ENCODE assay signal across 18 cellular contexts in genomic region chr10:130333185-130333584, GRCh38.
DNase-seq lines count a peak whose midpoint lies in the region; ATAC-seq and TF ChIP-seq lines count a peak whose summit lies in the region.
"Had no signal": no experiment of that assay in that cellular context is flagged by ENCODE, and none has a peak within 500 bp of the region (broad histone marks: within the 10 kb centered on the region; RNA-seq: fewer than 3 reads in every experiment).

No MANE protein-coding gene starts in this region.

- H3F3A ChIP-seq in OCI-LY1 (ENCODE audit: insufficient read depth, low read length): no peaks in the 10 kb centered on the region

- peak; percentile 11 to 12 for DNase-seq in AML-193 (lab: John Stamatoyannopoulos, UW)
- peak; percentile 30 for DNase-seq in ELF-1 (ENCODE audit: low read depth, low spot score)
- peak; percentile 6 to 9 for DNase-seq in erythroblast (lab: John Stamatoyannopoulos, UW)
- no peak for DNase-seq in Right ventricle myocardium inferior (ENCODE audit: missing footprints)
- DNase-seq in body of pancreas: no peak
- DNase-seq: activated CD4-positive, CD25-positive, alpha-beta regulatory T cell treated with anti-CD3 and anti-CD28 coated beads, Interleukin-2, amount 50 U/mL, for 72 hours; activated T-cell treated with anti-CD3 and anti-CD28 coated beads, Interleukin-2, amount 50 U/mL, for 48 hours; effector CD8-positive, alpha-beta T cell; NCI-H2029 treated with DMSO at 0.1 percent for 48 hours; occipital lobe; stimulated activated CD4-positive, alpha-beta T cell treated with anti-CD3 and anti-CD28 coated beads, Interleukin-4, amount 100 ng/mL, for 4 hours; stimulated activated naive CD8-positive, alpha-beta T cell treated with anti-CD3 and anti-CD28 coated beads, Interleukin-15, amount 100 ng/mL, for 72 hours; transverse colon had no signal

- H3K27ac ChIP-seq in OCI-LY1 (ENCODE audit: low read depth, low read length, poor library complexity, severe bottlenecking) (no peak overlapping the region), body of pancreas (no peak overlapping the region)
- H3K27ac ChIP-seq: esophagus muscularis mucosa, gastroesophageal sphincter, SJSA1, transverse colon had no signal

- H3K9me3 ChIP-seq in OCI-LY1 (ENCODE audit: low read length) (no peaks in the 10 kb centered on the region), body of pancreas (no peaks in the 10 kb centered on the region)
- H3K9me3 ChIP-seq: transverse colon had no signal

- H3K4me1 ChIP-seq in OCI-LY1 (ENCODE audit: insufficient read depth, low read length, severe bottlenecking) (no peaks in the 10 kb centered on the region), body of pancreas (no peaks in the 10 kb centered on the region)
- H3K4me1 ChIP-seq: esophagus muscularis mucosa, gastroesophageal sphincter, SJSA1, transverse colon had no signal

- H4K20me1 ChIP-seq in OCI-LY1 (ENCODE audit: insufficient read depth, low read length): no peaks in the 10 kb centered on the region

- H3K27me3 ChIP-seq in OCI-LY1 (ENCODE audit: insufficient read depth, low read length) (no peaks in the 10 kb centered on the region), body of pancreas (no peaks in the 10 kb centered on the region)
- H3K27me3 ChIP-seq: esophagus muscularis mucosa, SJSA1, transverse colon had no signal

- H3K9me2 ChIP-seq in OCI-LY1 (ENCODE audit: low read depth, low read length): no peaks in the 10 kb centered on the region

- TF ChIP-seq CTCF in OCI-LY1 (IDR thresholded peaks at IDR 0.05; ENCODE audit: low read length): peak; percentile 12; the same call in 1 of the 2 replicates
- no peak for TF ChIP-seq CTCF in body of pancreas (IDR thresholded peaks at IDR 0.05)

- TF ChIP-seq POLR2A in erythroblast (IDR thresholded peaks at IDR 0.05; ENCODE audit: low read length) (no peak), body of pancreas (IDR thresholded peaks at IDR 0.05) (no peak)

- 22 to 24% methylated on average over 2 of the region's 2 CpGs for WGBS in body of pancreas, 2 donors

- no peaks in the 10 kb centered on the region for H3K36me3 ChIP-seq in OCI-LY1 (ENCODE audit: insufficient read depth, low read length)
- no peaks in the 10 kb centered on the region for H3K36me3 ChIP-seq in body of pancreas (replicated peaks in 1 of 2; ENCODE audit: insufficient read depth in 1 of 2, low read depth in 2 of 2)
- H3K36me3 ChIP-seq: esophagus muscularis mucosa, gastroesophageal sphincter, SJSA1, transverse colon had no signal

- intact Hi-C loops in Right ventricle myocardium inferior (cut with DNase I) (loop anchor here (10.0 kb wide), 1 partner anchor 1542 kb away; no protein-coding TSS in a partner anchor), body of pancreas (cut with DNase I) (no loop called here)

- no peak overlapping the region for H3K4me3 ChIP-seq in OCI-LY1 (ENCODE audit: low read depth, low read length, poor library complexity, severe bottlenecking)
- H3K4me3 ChIP-seq in body of pancreas: no peak overlapping the region
- H3K4me3 ChIP-seq: esophagus muscularis mucosa, gastroesophageal sphincter, SJSA1, transverse colon had no signal

- ATAC-seq in Right ventricle myocardium inferior (no peak), body of pancreas (no peak), GM21576 (IDR thresholded peaks at IDR 0.05; ENCODE audit: unreplicated experiment) (no peak)
- ATAC-seq: gastroesophageal sphincter; stimulated activated naive CD8-positive, alpha-beta T cell treated with anti-CD3 and anti-CD28 coated beads, Interleukin-15, amount 100 ng/mL, for 72 hours had no signal

- no peaks in the 10 kb centered on the region for H3K79me2 ChIP-seq in OCI-LY1 (ENCODE audit: insufficient read depth, low read length)

- H3K9ac ChIP-seq in OCI-LY1 (ENCODE audit: low read length): no peak overlapping the region

- no peak overlapping the region for H3K4me2 ChIP-seq in OCI-LY1 (ENCODE audit: low read length)

- no peak overlapping the region for H2AFZ ChIP-seq in OCI-LY1 (ENCODE audit: low read length)

Comparison
In these comparisons a context has a peak if more than half of its experiments do, and no peak if none do; other contexts are left out.
1. DNase-seq: peak in AML-193 (2 of 2), ELF-1 (single experiment) and erythroblast (2 of 2); none in Right ventricle myocardium inferior (single experiment) and body of pancreas (0 of 4).